ENCODE assay signal across 11 cellular contexts in genomic region chr2:140316345-140316744, GRCh38.
"Had no signal": no experiment of that assay in that cellular context is flagged by ENCODE, and none has a peak within 500 bp of the region (broad histone marks: within the 10 kb centered on the region; RNA-seq: fewer than 3 reads in every experiment).

No MANE protein-coding gene starts in this region.

- ATAC-seq: GM23338, HCT116 had no signal

- H3K27ac ChIP-seq: GM23248 had no signal

- H3K36me3 ChIP-seq: HAP-1 had no signal

- H2AFZ ChIP-seq: GM23248 had no signal

- H3K9ac ChIP-seq: GM23248 had no signal

- DNase-seq: GM23248, GOT3, H7, H9, HCEC 1CT, HFFc6 had no signal

- FAIRE-seq: H1, H54 had no signal

- H3K9me3 ChIP-seq: HAP-1 had no signal

- H3K4me2 ChIP-seq: GM23338 had no signal

- H3K4me3 ChIP-seq: GM23248, GM23338, HAP-1 had no signal
